ENCODE assay signal across 1 cellular context in the genomic region with DNA sequence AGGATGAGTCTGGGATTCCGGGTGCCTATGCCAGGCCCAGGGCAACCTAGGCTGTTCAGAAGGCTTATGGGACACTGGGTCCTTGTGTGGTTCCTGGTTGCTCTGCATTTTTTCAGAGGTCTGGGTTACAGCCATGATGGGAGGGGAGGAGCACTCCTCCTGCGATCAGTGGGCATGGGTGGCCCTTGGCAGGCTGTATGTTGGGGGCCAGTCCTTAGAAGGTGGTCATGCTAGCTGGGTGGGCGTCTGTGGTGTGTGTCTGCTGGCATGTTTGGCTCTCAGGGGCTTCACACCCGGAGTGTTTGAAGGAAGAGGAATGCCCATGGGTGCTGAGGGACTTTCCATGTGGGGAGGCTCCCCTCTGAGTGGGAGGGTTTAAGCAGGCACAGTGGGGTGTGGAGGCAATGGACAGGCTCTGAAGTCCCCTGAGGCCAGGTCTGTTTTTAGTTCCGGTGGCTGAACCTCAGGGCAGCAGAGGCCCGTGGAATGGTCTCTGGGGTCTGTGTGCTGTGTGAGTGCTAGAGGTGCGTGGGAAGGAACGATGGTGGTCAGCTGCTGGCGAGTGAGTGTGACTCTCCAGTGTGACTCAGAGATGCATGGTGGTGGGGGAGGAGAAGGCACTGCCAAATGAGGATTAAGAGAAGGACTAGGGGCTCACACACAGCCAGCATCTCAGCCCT.
A peak's percentile ranks its signal among the peaks of the same experiment; 100 is the strongest.
TF ChIP-seq lines count a peak whose summit lies in the region.

No MANE protein-coding gene starts in this region.

TF ChIP-seq in GM12878, 131 proteins besides CTCF, POLR2A, EP300 and RAD21 (continued from another document):
- TF ChIP-seq, protein P1, sequence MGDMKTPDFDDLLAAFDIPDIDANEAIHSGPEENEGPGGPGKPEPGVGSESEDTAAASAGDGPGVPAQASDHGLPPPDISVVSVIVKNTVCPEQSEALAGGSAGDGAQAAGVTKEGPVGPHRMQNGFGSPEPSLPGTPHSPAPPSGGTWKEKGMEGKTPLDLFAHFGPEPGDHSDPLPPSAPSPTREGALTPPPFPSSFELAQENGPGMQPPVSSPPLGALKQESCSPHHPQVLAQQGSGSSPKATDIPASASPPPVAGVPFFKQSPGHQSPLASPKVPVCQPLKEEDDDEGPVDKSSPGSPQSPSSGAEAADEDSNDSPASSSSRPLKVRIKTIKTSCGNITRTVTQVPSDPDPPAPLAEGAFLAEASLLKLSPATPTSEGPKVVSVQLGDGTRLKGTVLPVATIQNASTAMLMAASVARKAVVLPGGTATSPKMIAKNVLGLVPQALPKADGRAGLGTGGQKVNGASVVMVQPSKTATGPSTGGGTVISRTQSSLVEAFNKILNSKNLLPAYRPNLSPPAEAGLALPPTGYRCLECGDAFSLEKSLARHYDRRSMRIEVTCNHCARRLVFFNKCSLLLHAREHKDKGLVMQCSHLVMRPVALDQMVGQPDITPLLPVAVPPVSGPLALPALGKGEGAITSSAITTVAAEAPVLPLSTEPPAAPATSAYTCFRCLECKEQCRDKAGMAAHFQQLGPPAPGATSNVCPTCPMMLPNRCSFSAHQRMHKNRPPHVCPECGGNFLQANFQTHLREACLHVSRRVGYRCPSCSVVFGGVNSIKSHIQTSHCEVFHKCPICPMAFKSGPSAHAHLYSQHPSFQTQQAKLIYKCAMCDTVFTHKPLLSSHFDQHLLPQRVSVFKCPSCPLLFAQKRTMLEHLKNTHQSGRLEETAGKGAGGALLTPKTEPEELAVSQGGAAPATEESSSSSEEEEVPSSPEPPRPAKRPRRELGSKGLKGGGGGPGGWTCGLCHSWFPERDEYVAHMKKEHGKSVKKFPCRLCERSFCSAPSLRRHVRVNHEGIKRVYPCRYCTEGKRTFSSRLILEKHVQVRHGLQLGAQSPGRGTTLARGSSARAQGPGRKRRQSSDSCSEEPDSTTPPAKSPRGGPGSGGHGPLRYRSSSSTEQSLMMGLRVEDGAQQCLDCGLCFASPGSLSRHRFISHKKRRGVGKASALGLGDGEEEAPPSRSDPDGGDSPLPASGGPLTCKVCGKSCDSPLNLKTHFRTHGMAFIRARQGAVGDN (IDR thresholded peaks at IDR 0.05): peak; percentile 89
- no peak for TF ChIP-seq E2F8 (IDR thresholded peaks at IDR 0.05; ENCODE audit: low read depth, partially characterized antibody)
- no peak for TF ChIP-seq KDM1A (IDR thresholded peaks at IDR 0.05; ENCODE audit: borderline replicate concordance)
- TF ChIP-seq TCF12 (IDR thresholded peaks at IDR 0.05; ENCODE audit: low read depth, low read length): peak; percentile 81
- TF ChIP-seq BHLHE40 (IDR thresholded peaks at IDR 0.05; ENCODE audit: borderline replicate concordance in 1 of 2, low read depth in 2 of 2, low read length in 1 of 2): peak; percentile 74 to 82
- TF ChIP-seq YY1 (IDR thresholded peaks at IDR 0.05; ENCODE audit: low read depth, low read length): no peak
- TF ChIP-seq NBN (IDR thresholded peaks at IDR 0.05): peak; percentile 84; the same call in 1 of the 2 replicates
- TF ChIP-seq ZNF274 (IDR thresholded peaks at IDR 0.05; ENCODE audit: insufficient read depth, insufficient read length): no peak
- TF ChIP-seq CREB1 (IDR thresholded peaks at IDR 0.05; ENCODE audit: low read depth): no peak
- TF ChIP-seq IKZF2 (IDR thresholded peaks at IDR 0.05): peak; percentile 59 to 77
